ENCODE assay signal across 15 cellular contexts in genomic region chr15:77982127-77982490, GRCh38.
DNase-seq lines count a peak whose midpoint lies in the region; ATAC-seq and TF ChIP-seq lines count a peak whose summit lies in the region.
"Had no signal": no experiment of that assay in that cellular context is flagged by ENCODE, and none has a peak within 500 bp of the region (broad histone marks: within the 10 kb centered on the region; RNA-seq: fewer than 3 reads in every experiment).

No MANE protein-coding gene starts in this region.

- ATAC-seq in Right ventricle myocardium inferior (no peak), left ventricle myocardium superior (no peak), GM21447 (IDR thresholded peaks at IDR 0.05; ENCODE audit: unreplicated experiment) (no peak)

- H3K4me3 ChIP-seq in endodermal cell (ENCODE audit: low read length), result no peak overlapping the region
- H3K4me3 ChIP-seq: BLaER1 treated with 17β-estradiol and CSF1 and Interleukin-3, amounts not matched to agents 10 nM and 100 nM; GM23248; HAP-1 had no signal

- H3K9ac ChIP-seq in endodermal cell (ENCODE audit: extremely low read depth, low read length, poor library complexity, severe bottlenecking), result no peak overlapping the region
- H3K9ac ChIP-seq: BLaER1 treated with 17β-estradiol and CSF1 and Interleukin-3, amounts not matched to agents 10 nM and 100 nM; GM23248 had no signal

- H3K27me3 ChIP-seq in endodermal cell (ENCODE audit: control insufficient read depth, insufficient read depth, low read length, poor library complexity, severe bottlenecking), result no peaks in the 10 kb centered on the region
- H3K27me3 ChIP-seq: BLaER1 treated with 17β-estradiol and CSF1 and Interleukin-3, amounts not matched to agents 10 nM and 100 nM had no signal

- no peaks in the 10 kb centered on the region for H3K9me3 ChIP-seq in endodermal cell (ENCODE audit: control insufficient read depth, low read length)
- H3K9me3 ChIP-seq: BLaER1 treated with 17β-estradiol and CSF1 and Interleukin-3, amounts not matched to agents 10 nM and 100 nM; Caco-2; HAP-1 had no signal

- no peak overlapping the region for H3K4me3 Mint-ChIP-seq in endodermal cell
- H3K4me3 Mint-ChIP-seq: B cell; CD8-positive, alpha-beta memory T cell had no signal

- TF ChIP-seq CTCF in endodermal cell (conservative IDR thresholded peaks at IDR 0.05), result no peak

- H3K36me3 ChIP-seq in endodermal cell (ENCODE audit: control insufficient read depth, insufficient read depth, low read length), result no peaks in the 10 kb centered on the region
- H3K36me3 ChIP-seq: BLaER1 treated with 17β-estradiol and CSF1 and Interleukin-3, amounts not matched to agents 10 nM and 100 nM; HAP-1 had no signal

- H3K27ac ChIP-seq in endodermal cell (ENCODE audit: low read depth, low read length), result no peak overlapping the region
- H3K27ac ChIP-seq: BLaER1 treated with 17β-estradiol and CSF1 and Interleukin-3, amounts not matched to agents 10 nM and 100 nM; GM23248 had no signal

- no peaks in the 10 kb centered on the region for H3K27me3 Mint-ChIP-seq in endodermal cell (ENCODE audit: insufficient read depth)

- WGBS in endodermal cell (ENCODE audit: insufficient coverage in 1 of 2, insufficient read length in 1 of 2), 2 experiments, result 79 to 95% methylated on average over 6 to 10 of the region's 10 CpGs

- no peak overlapping the region for H3K27ac Mint-ChIP-seq in endodermal cell
- H3K27ac Mint-ChIP-seq: B cell had no signal

- H3K4me1 ChIP-seq in endodermal cell (ENCODE audit: control insufficient read depth, insufficient read depth, low read length), result no peaks in the 10 kb centered on the region
- H3K4me1 ChIP-seq: Caco-2, HAP-1 had no signal

- no peaks in the 10 kb centered on the region for H3K4me1 Mint-ChIP-seq in endodermal cell
- H3K4me1 Mint-ChIP-seq: B cell had no signal

- no peaks in the 10 kb centered on the region for H3K9me3 Mint-ChIP-seq in endodermal cell
- H3K9me3 Mint-ChIP-seq: CD8-positive, alpha-beta memory T cell had no signal

- DNase-seq in Right ventricle myocardium inferior (ENCODE audit: missing footprints) (peak; percentile 28), left ventricle myocardium superior (no peak), endodermal cell (peak; percentile 29), posterior vena cava (ENCODE audit: low spot score) (peak; percentile 70), ureter (ENCODE audit: low spot score) (peak; percentile 32)
- no peak for DNase-seq in activated naive CD4-positive, alpha-beta T cell treated with anti-CD3 and anti-CD28 coated beads, Interleukin-2, amount 50 U/mL, for 16 hours
- no peak for DNase-seq in activated CD4-positive, alpha-beta T cell treated with anti-CD3 and anti-CD28 coated beads for 4 hours
- DNase-seq: 8988T; Caco-2; CD8-positive, alpha-beta memory T cell; GM23248 had no signal

- H3K36me3 Mint-ChIP-seq in endodermal cell (ENCODE audit: low read depth), result no peaks in the 10 kb centered on the region
- H3K36me3 Mint-ChIP-seq: CD8-positive, alpha-beta memory T cell had no signal

- intact Hi-C loops in Right ventricle myocardium inferior (cut with DNase I), result no loop called here
- intact Hi-C loops in left ventricle myocardium superior (cut with micrococcal nuclease), result no loop called here
- intact Hi-C loops in posterior vena cava (cut with DNase I), result no loop called here

Comparison
In these comparisons a context has a peak if more than half of its experiments do, and no peak if none do; other contexts are left out.
1. DNase-seq: peak in Right ventricle myocardium inferior (single experiment), endodermal cell (single experiment), posterior vena cava (single experiment) and ureter (single experiment); none in left ventricle myocardium superior (single experiment), activated naive CD4-positive, alpha-beta T cell treated with anti-CD3 and anti-CD28 coated beads, Interleukin-2, amount 50 U/mL, for 16 hours (single experiment) and activated CD4-positive, alpha-beta T cell treated with anti-CD3 and anti-CD28 coated beads for 4 hours (0 of 2).